ENCODE assay signal across 21 cellular contexts in the genomic region with DNA sequence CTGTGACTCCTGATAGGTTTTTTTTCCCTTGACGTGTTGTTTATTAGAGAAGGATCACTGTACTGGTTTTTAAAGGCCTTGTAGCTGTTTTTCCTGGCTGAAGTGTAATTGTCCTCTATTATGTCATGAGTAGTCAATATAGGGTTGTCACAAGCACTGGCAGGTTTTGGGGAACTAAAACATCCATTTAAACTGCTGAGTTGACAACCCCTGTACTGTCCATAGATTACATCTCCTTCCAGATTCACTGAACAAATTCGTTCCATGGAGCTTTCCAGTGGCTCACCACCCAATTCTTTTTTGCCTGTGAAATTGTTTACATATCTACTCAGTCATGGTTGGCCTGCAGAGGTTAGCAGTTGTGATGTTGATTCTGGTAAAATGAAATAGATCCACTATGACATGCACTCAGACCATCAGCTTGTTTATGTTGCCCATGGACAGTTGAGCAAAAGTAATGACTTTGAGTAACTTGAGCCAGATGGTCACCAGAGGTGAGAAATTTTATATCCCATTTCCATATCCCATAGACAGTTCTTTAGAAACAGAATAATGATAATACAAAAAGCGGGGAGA.
"Had no signal": no experiment of that assay in that cellular context is flagged by ENCODE, and none has a peak within 500 bp of the region (broad histone marks: within the 10 kb centered on the region; RNA-seq: fewer than 3 reads in every experiment).

No MANE protein-coding gene starts in this region.

- H3K27ac ChIP-seq: dorsolateral prefrontal cortex, psoas muscle, skin epidermis had no signal

- H3K9me3 ChIP-seq: gastrocnemius medialis, psoas muscle had no signal

- H3K4me1 Mint-ChIP-seq: activated CD4-positive, alpha-beta T cell treated with anti-CD3 and anti-CD28 coated beads, Interleukin-2, amount 10 ng/mL, durations not matched to agents 7 days and 5 days; brain; stimulated activated naive CD8-positive, alpha-beta T cell treated with anti-CD3 and anti-CD28 coated beads, Interleukin-15, amount 100 ng/mL, for 72 hours had no signal

- H3K4me1 ChIP-seq: psoas muscle had no signal

- DNase-seq: activated CD4-positive, alpha-beta T cell treated with anti-CD3 and anti-CD28 coated beads, Interleukin-2, amount 10 ng/mL, durations not matched to agents 7 days and 5 days; activated CD8-positive, alpha-beta T cell treated with anti-CD3 and anti-CD28 coated beads, Interleukin-2, amount 10 ng/mL, durations not matched to agents 7 days and 5 days; activated naive CD4-positive, alpha-beta T cell treated with anti-CD3 and anti-CD28 coated beads for 36 hours; activated T-cell treated with anti-CD3 and anti-CD28 coated beads, Interleukin-2, amount 50 U/mL, for 24 hours; anterior cingulate cortex; caudate nucleus; dorsolateral prefrontal cortex; gastrocnemius medialis; head of caudate nucleus; mesendoderm; naive thymus-derived CD4-positive, alpha-beta T cell; psoas muscle; right cardiac atrium; stimulated activated CD4-positive, alpha-beta T cell treated with anti-CD3 and anti-CD28 coated beads, Interleukin-15, amount 100 ng/mL, for 24 hours; stimulated activated CD4-positive, alpha-beta T cell treated with anti-CD3 and anti-CD28 coated beads, Interleukin-4, amount 100 ng/mL, for 1 hour; stimulated activated naive CD8-positive, alpha-beta T cell treated with anti-CD3 and anti-CD28 coated beads, Interleukin-15, amount 100 ng/mL, for 72 hours; T1000 had no signal

- H3K27me3 Mint-ChIP-seq: activated CD4-positive, alpha-beta T cell treated with anti-CD3 and anti-CD28 coated beads, Interleukin-2, amount 10 ng/mL, durations not matched to agents 7 days and 5 days; activated T-cell treated with anti-CD3 and anti-CD28 coated beads, Interleukin-2, amount 50 U/mL, for 24 hours; brain; naive thymus-derived CD4-positive, alpha-beta T cell; stimulated activated naive CD8-positive, alpha-beta T cell treated with anti-CD3 and anti-CD28 coated beads, Interleukin-15, amount 100 ng/mL, for 72 hours; type B pancreatic cell had no signal

- ATAC-seq: activated CD4-positive, CD25-positive, alpha-beta regulatory T cell treated with anti-CD3 and anti-CD28 coated beads, Interleukin-2, amount 50 U/mL, for 24 hours; activated CD8-positive, alpha-beta T cell treated with anti-CD3 and anti-CD28 coated beads, Interleukin-2, amount 10 ng/mL, durations not matched to agents 7 days and 5 days; naive thymus-derived CD4-positive, alpha-beta T cell; psoas muscle; right cardiac atrium; stimulated activated naive CD8-positive, alpha-beta T cell treated with anti-CD3 and anti-CD28 coated beads, Interleukin-15, amount 100 ng/mL, for 72 hours had no signal

- H3K27ac Mint-ChIP-seq: activated CD4-positive, alpha-beta T cell treated with anti-CD3 and anti-CD28 coated beads, Interleukin-2, amount 10 ng/mL, durations not matched to agents 7 days and 5 days; activated CD8-positive, alpha-beta T cell treated with anti-CD3 and anti-CD28 coated beads, Interleukin-2, amount 10 ng/mL, durations not matched to agents 7 days and 5 days; activated naive CD4-positive, alpha-beta T cell treated with anti-CD3 and anti-CD28 coated beads for 36 hours; brain; type B pancreatic cell had no signal

- H3K9me3 Mint-ChIP-seq: activated CD4-positive, alpha-beta T cell treated with anti-CD3 and anti-CD28 coated beads, Interleukin-2, amount 10 ng/mL, durations not matched to agents 7 days and 5 days; activated naive CD4-positive, alpha-beta T cell treated with anti-CD3 and anti-CD28 coated beads for 36 hours; activated T-cell treated with anti-CD3 and anti-CD28 coated beads, Interleukin-2, amount 50 U/mL, for 24 hours; brain; naive thymus-derived CD4-positive, alpha-beta T cell; stimulated activated naive CD8-positive, alpha-beta T cell treated with anti-CD3 and anti-CD28 coated beads, Interleukin-15, amount 100 ng/mL, for 72 hours had no signal

- H3K4me3 Mint-ChIP-seq: activated CD4-positive, alpha-beta T cell treated with anti-CD3 and anti-CD28 coated beads, Interleukin-2, amount 10 ng/mL, durations not matched to agents 7 days and 5 days; activated CD8-positive, alpha-beta T cell treated with anti-CD3 and anti-CD28 coated beads, Interleukin-2, amount 10 ng/mL, durations not matched to agents 7 days and 5 days; activated naive CD4-positive, alpha-beta T cell treated with anti-CD3 and anti-CD28 coated beads for 36 hours; activated T-cell treated with anti-CD3 and anti-CD28 coated beads, Interleukin-2, amount 50 U/mL, for 24 hours; brain; naive thymus-derived CD4-positive, alpha-beta T cell; stimulated activated naive CD8-positive, alpha-beta T cell treated with anti-CD3 and anti-CD28 coated beads, Interleukin-15, amount 100 ng/mL, for 72 hours; type B pancreatic cell had no signal

- H3K4me3 ChIP-seq: dorsolateral prefrontal cortex, gastrocnemius medialis, psoas muscle, skin epidermis had no signal

- H3K27me3 ChIP-seq: dorsolateral prefrontal cortex, gastrocnemius medialis had no signal
